Comparison of ENCODE assay signal across 19 cellular contexts in genomic region chr1:81264976-81265375, GRCh38.
DNase-seq lines count a peak whose midpoint lies in the region; ATAC-seq and TF ChIP-seq lines count a peak whose summit lies in the region.
"Had no signal": no experiment of that assay in that cellular context is flagged by ENCODE, and none has a peak within 500 bp of the region (broad histone marks: within the 10 kb centered on the region; RNA-seq: fewer than 3 reads in every experiment).

No MANE protein-coding gene starts in this region.

- H3K9me3 ChIP-seq in A673 (ENCODE audit: low read depth, low read length, poor library complexity, severe bottlenecking) (no peaks in the 10 kb centered on the region), H9 (ENCODE audit: control insufficient read depth, low read depth, low read length) (no peaks in the 10 kb centered on the region), neural progenitor cell (ENCODE audit: low read depth) (no peaks in the 10 kb centered on the region)

- H4K8ac ChIP-seq in H9 (replicated peaks; ENCODE audit: insufficient read length, low read depth, low read length), result no peak overlapping the region

- H3K56ac ChIP-seq in H9 (ENCODE audit: insufficient read length, low read depth, low read length), result no peak overlapping the region

- no peak overlapping the region for H3K4me2 ChIP-seq in H9 (ENCODE audit: insufficient read depth, insufficient read length, low read length)
- H3K4me2 ChIP-seq in neural progenitor cell, result no peak overlapping the region

- H3K9ac ChIP-seq in H9 (ENCODE audit: extremely low read depth, insufficient read length, low read length), result no peak overlapping the region
- H3K9ac ChIP-seq in neural progenitor cell, result no peak overlapping the region

- H3K4me1 ChIP-seq in A673 (ENCODE audit: insufficient read depth, low read length, poor library complexity, severe bottlenecking) (peaks cover 28% of the 10 kb centered on the region), H9 (ENCODE audit: insufficient read depth, low read length) (peaks cover 2% of the 10 kb centered on the region; the same call in 1 of the 2 replicates), neural progenitor cell (no peaks in the 10 kb centered on the region)

- H2BK12ac ChIP-seq in H9 (ENCODE audit: insufficient read length, low read depth, low read length), result no peak overlapping the region

- no TSS peak for BruUV-seq in A673 (replicated peaks; lab: Mats Ljungman, UMichigan)

- CTCF ChIA-PET in A673 (lab: Charles Lee) (no interaction called here), WTC11 (lab: Charles Lee) (interaction anchor here (0.9 kb wide), 1 partner anchor 41 kb away, joined by 3 read pairs; no protein-coding TSS in a partner anchor)

- H3K79me1 ChIP-seq in H9 (ENCODE audit: insufficient read depth, low read depth, low read length, poor library complexity, severe bottlenecking), result no peaks in the 10 kb centered on the region

- peak; percentile 24 for DNase-seq in A673 (ENCODE audit: low spot score)
- DNase-seq in H9, result no peak
- no peak for DNase-seq in WTC11 (ENCODE audit: low spot score)
- no peak for DNase-seq in neural progenitor cell (ENCODE audit: low spot score)
- no peak for DNase-seq in activated T-helper 1 cell treated with anti-CD3 and anti-CD28 coated beads, Interleukin-12 subunit alpha, Interleukin-12 subunit beta, Interleukin-2, Interleukin-4 antibody, amounts not matched to agents 30 ng/mL and 10 ng/mL and 1 ng/mL, durations not matched to agents 14 hours and 24 hours and 36 hours (ENCODE audit: low spot score)
- DNase-seq in HPDE6-E6E7 (ENCODE audit: extremely low spot score), result no peak
- DNase-seq in activated CD4-positive, CD25-positive, alpha-beta regulatory T cell treated with anti-CD3 and anti-CD28 coated beads, Interleukin-2, amount 50 U/mL, for 72 hours, result no peak
- DNase-seq: ACHN; C1 segment of cervical spinal cord; Calu3; CD4-positive, alpha-beta T cell; DMS153; DMS79 treated with DMSO at 0.1 percent for 48 hours; EL; GDM1 had no signal

- H3K9me3 Mint-ChIP-seq in H9 (no peaks in the 10 kb centered on the region), WTC11 (peaks cover 4% of the 10 kb centered on the region; the same call in 1 of the 2 replicates), neural progenitor cell (no peaks in the 10 kb centered on the region)
- H3K9me3 Mint-ChIP-seq in activated T-helper 1 cell treated with anti-CD3 and anti-CD28 coated beads, Interleukin-12 subunit alpha, Interleukin-12 subunit beta, Interleukin-2, Interleukin-4 antibody, amounts not matched to agents 30 ng/mL and 10 ng/mL and 1 ng/mL, durations not matched to agents 14 hours and 24 hours and 36 hours, result no peaks in the 10 kb centered on the region
- H3K9me3 Mint-ChIP-seq in stimulated activated memory B cell treated with anti-CD40 and anti-IgM and Interleukin-4, amounts not matched to agents 10 μg/mL and 1 μg/mL and 100 μg/mL, for 72 hours, result no peaks in the 10 kb centered on the region

- no peaks in the 10 kb centered on the region for H3F3A ChIP-seq in neural progenitor cell (ENCODE audit: low read depth)

- H4K20me1 ChIP-seq in H9 (ENCODE audit: control insufficient read depth, insufficient read depth, insufficient read length), result no peaks in the 10 kb centered on the region
- no peaks in the 10 kb centered on the region for H4K20me1 ChIP-seq in neural progenitor cell (ENCODE audit: low read depth)

- POLR2A ChIA-PET in A673 (lab: Charles Lee; ENCODE audit: low non-redundant PET), result no interaction called here
- POLR2A ChIA-PET in WTC11 (lab: Charles Lee), result no interaction called here

- H3K27me3 ChIP-seq in A673 (replicated peaks; ENCODE audit: insufficient read depth, low read depth, low read length, poor library complexity), result no peaks in the 10 kb centered on the region
- no peaks in the 10 kb centered on the region for H3K27me3 ChIP-seq in H9 (ENCODE audit: insufficient read depth, low read length)
- H3K27me3 ChIP-seq in neural progenitor cell, result no peaks in the 10 kb centered on the region

- H3K4ac ChIP-seq in H9 (ENCODE audit: low read depth, low read length), result no peak overlapping the region

- no peak overlapping the region for H3K27ac ChIP-seq in A673 (ENCODE audit: low read depth, low read length, poor library complexity, severe bottlenecking)
- H3K27ac ChIP-seq in H9 (ENCODE audit: insufficient read length, low read depth, low read length), result no peak overlapping the region
- H3K27ac ChIP-seq in neural progenitor cell, result no peak overlapping the region
- H3K27ac ChIP-seq: 22Rv1 had no signal

- H4K91ac ChIP-seq in H9 (ENCODE audit: insufficient read length, low read depth, low read length), result no peak overlapping the region

- no peaks in the 10 kb centered on the region for H3K23me2 ChIP-seq in H9 (ENCODE audit: insufficient read length, low read depth, low read length, poor library complexity, severe bottlenecking)

- no peak overlapping the region for H2BK120ac ChIP-seq in H9 (ENCODE audit: low read depth, low read length, poor library complexity, severe bottlenecking)

- H3T11ph ChIP-seq in H9 (ENCODE audit: low read length), result no peak overlapping the region

- H3K4me3 Mint-ChIP-seq in H9 (no peak overlapping the region), WTC11 (peak overlapping the region; percentile 2; the same call in 1 of the 2 replicates), neural progenitor cell (no peak overlapping the region)
- no peak overlapping the region for H3K4me3 Mint-ChIP-seq in activated T-helper 1 cell treated with anti-CD3 and anti-CD28 coated beads, Interleukin-12 subunit alpha, Interleukin-12 subunit beta, Interleukin-2, Interleukin-4 antibody, amounts not matched to agents 30 ng/mL and 10 ng/mL and 1 ng/mL, durations not matched to agents 14 hours and 24 hours and 36 hours
- no peak overlapping the region for H3K4me3 Mint-ChIP-seq in stimulated activated memory B cell treated with anti-CD40 and anti-IgM and Interleukin-4, amounts not matched to agents 10 μg/mL and 1 μg/mL and 100 μg/mL, for 72 hours
- H3K4me3 Mint-ChIP-seq: B cell; CD4-positive, alpha-beta T cell had no signal

- H3K36me3 Mint-ChIP-seq in H9 (ENCODE audit: insufficient read depth in 1 of 3, low read depth in 3 of 3) (0 out of 7 replicates have a peak, but pooled peaks cover 0 to 2% (median 0%) of the 10 kb centered on the region in 3 experiments), WTC11 (peaks cover 4% of the 10 kb centered on the region), neural progenitor cell (no peaks in the 10 kb centered on the region)
- H3K36me3 Mint-ChIP-seq in activated T-helper 1 cell treated with anti-CD3 and anti-CD28 coated beads, Interleukin-12 subunit alpha, Interleukin-12 subunit beta, Interleukin-2, Interleukin-4 antibody, amounts not matched to agents 30 ng/mL and 10 ng/mL and 1 ng/mL, durations not matched to agents 14 hours and 24 hours and 36 hours (ENCODE audit: low read depth), result no peaks in the 10 kb centered on the region
- no peaks in the 10 kb centered on the region for H3K36me3 Mint-ChIP-seq in stimulated activated memory B cell treated with anti-CD40 and anti-IgM and Interleukin-4, amounts not matched to agents 10 μg/mL and 1 μg/mL and 100 μg/mL, for 72 hours

- no peak overlapping the region for H2BK15ac ChIP-seq in H9 (ENCODE audit: low read depth, low read length)

- intact Hi-C loops in A673 (cut with micrococcal nuclease; ENCODE audit: unreplicated experiment), result no loop called here
- intact Hi-C loops in activated T-helper 1 cell treated with anti-CD3 and anti-CD28 coated beads, Interleukin-12 subunit alpha, Interleukin-12 subunit beta, Interleukin-2, Interleukin-4 antibody, amounts not matched to agents 30 ng/mL and 10 ng/mL and 1 ng/mL, durations not matched to agents 14 hours and 24 hours and 36 hours (cut with micrococcal nuclease), result no loop called here

- no peak overlapping the region for H3K14ac ChIP-seq in H9 (ENCODE audit: insufficient read depth, low read length)

- H2AK5ac ChIP-seq in H9 (ENCODE audit: insufficient read length, low read length), result no peak overlapping the region

- H2BK20ac ChIP-seq in H9 (ENCODE audit: low read depth, low read length, poor library complexity, severe bottlenecking), result no peak overlapping the region

- H3K23ac ChIP-seq in H9 (ENCODE audit: insufficient read length, low read depth, low read length), result no peak overlapping the region

- H3K27me3 Mint-ChIP-seq in H9 (ENCODE audit: low read depth) (no peaks in the 10 kb centered on the region), WTC11 (ENCODE audit: low read depth) (no peaks in the 10 kb centered on the region), neural progenitor cell (ENCODE audit: insufficient read depth, low read depth) (peaks cover 4% of the 10 kb centered on the region)
- H3K27me3 Mint-ChIP-seq in activated T-helper 1 cell treated with anti-CD3 and anti-CD28 coated beads, Interleukin-12 subunit alpha, Interleukin-12 subunit beta, Interleukin-2, Interleukin-4 antibody, amounts not matched to agents 30 ng/mL and 10 ng/mL and 1 ng/mL, durations not matched to agents 14 hours and 24 hours and 36 hours (ENCODE audit: insufficient read depth), result no peaks in the 10 kb centered on the region
- no peaks in the 10 kb centered on the region for H3K27me3 Mint-ChIP-seq in stimulated activated memory B cell treated with anti-CD40 and anti-IgM and Interleukin-4, amounts not matched to agents 10 μg/mL and 1 μg/mL and 100 μg/mL, for 72 hours
- H3K27me3 Mint-ChIP-seq: B cell; CD4-positive, alpha-beta T cell had no signal

- ATAC-seq in WTC11, result no peak
- ATAC-seq in stimulated activated memory B cell treated with anti-CD40 and anti-IgM and Interleukin-4, amounts not matched to agents 10 μg/mL and 1 μg/mL and 100 μg/mL, for 72 hours, result no peak
- ATAC-seq: HCT116 had no signal

- H4K5ac ChIP-seq in H9 (ENCODE audit: insufficient read length, low read depth, low read length), result no peak overlapping the region

- WGBS in H9 (ENCODE audit: extremely low coverage, insufficient read length, low lambda C conversion rate), result no CpG with 5 or more reads among the region's 3 CpGs

- no peak overlapping the region for H3K18ac ChIP-seq in H9 (ENCODE audit: insufficient read length, low read depth, low read length)

- H3K36me3 ChIP-seq in A673 (ENCODE audit: insufficient read depth, low read length, poor library complexity, severe bottlenecking) (no peaks in the 10 kb centered on the region), neural progenitor cell (no peaks in the 10 kb centered on the region)

- H3K4me3 ChIP-seq in A673 (ENCODE audit: low read depth, low read length, poor library complexity, severe bottlenecking) (no peak overlapping the region), neural progenitor cell (no peak overlapping the region)

- H3K79me2 ChIP-seq in H9 (ENCODE audit: insufficient read depth, low read length) (no peaks in the 10 kb centered on the region), neural progenitor cell (ENCODE audit: low read depth) (no peaks in the 10 kb centered on the region)

- H2BK5ac ChIP-seq in H9 (ENCODE audit: insufficient read length, low read length), result no peak overlapping the region

- H3K4me1 Mint-ChIP-seq in H9 (peaks cover 33 to 42% of the 10 kb centered on the region in 2 experiments), WTC11 (peaks cover 51% of the 10 kb centered on the region), neural progenitor cell (peaks cover 15% of the 10 kb centered on the region)
- no peaks in the 10 kb centered on the region for H3K4me1 Mint-ChIP-seq in activated T-helper 1 cell treated with anti-CD3 and anti-CD28 coated beads, Interleukin-12 subunit alpha, Interleukin-12 subunit beta, Interleukin-2, Interleukin-4 antibody, amounts not matched to agents 30 ng/mL and 10 ng/mL and 1 ng/mL, durations not matched to agents 14 hours and 24 hours and 36 hours (ENCODE audit: low read depth)
- H3K4me1 Mint-ChIP-seq in stimulated activated memory B cell treated with anti-CD40 and anti-IgM and Interleukin-4, amounts not matched to agents 10 μg/mL and 1 μg/mL and 100 μg/mL, for 72 hours, result no peaks in the 10 kb centered on the region
- H3K4me1 Mint-ChIP-seq: B cell had no signal

- TF ChIP-seq CTCF in A673 (conservative IDR thresholded peaks at IDR 0.05; ENCODE audit: low read depth, low read length) (no peak), H9 (conservative IDR thresholded peaks at IDR 0.05) (no peak), WTC11 (IDR thresholded peaks at IDR 0.05) (no peak), neural progenitor cell (IDR thresholded peaks at IDR 0.05) (no peak)

- peak overlapping the region; percentile 37 to 92 (median 83); a peak in 5 of 7 replicates for H3K27ac Mint-ChIP-seq in H9
- peak overlapping the region; percentile 84 for H3K27ac Mint-ChIP-seq in WTC11
- no peak overlapping the region for H3K27ac Mint-ChIP-seq in neural progenitor cell
- no peak overlapping the region for H3K27ac Mint-ChIP-seq in activated T-helper 1 cell treated with anti-CD3 and anti-CD28 coated beads, Interleukin-12 subunit alpha, Interleukin-12 subunit beta, Interleukin-2, Interleukin-4 antibody, amounts not matched to agents 30 ng/mL and 10 ng/mL and 1 ng/mL, durations not matched to agents 14 hours and 24 hours and 36 hours
- H3K27ac Mint-ChIP-seq in stimulated activated memory B cell treated with anti-CD40 and anti-IgM and Interleukin-4, amounts not matched to agents 10 μg/mL and 1 μg/mL and 100 μg/mL, for 72 hours, result no peak overlapping the region
- H3K27ac Mint-ChIP-seq: B cell; CD4-positive, alpha-beta T cell had no signal

- H2AFZ ChIP-seq in H9 (ENCODE audit: low read length) (no peak overlapping the region), neural progenitor cell (replicated peaks) (peak overlapping the region; percentile 78)

Comparison
In these comparisons a context has a peak if more than half of its experiments do, and no peak if none do; other contexts are left out.
1. H3K27ac Mint-ChIP-seq: peak in H9 (3 of 3) and WTC11 (single experiment); none in neural progenitor cell (single experiment), activated T-helper 1 cell treated with anti-CD3 and anti-CD28 coated beads, Interleukin-12 subunit alpha, Interleukin-12 subunit beta, Interleukin-2, Interleukin-4 antibody, amounts not matched to agents 30 ng/mL and 10 ng/mL and 1 ng/mL, durations not matched to agents 14 hours and 24 hours and 36 hours (single experiment) and stimulated activated memory B cell treated with anti-CD40 and anti-IgM and Interleukin-4, amounts not matched to agents 10 μg/mL and 1 μg/mL and 100 μg/mL, for 72 hours (single experiment).